Comparison of ENCODE assay signal across 8 cellular contexts in the genomic region with DNA sequence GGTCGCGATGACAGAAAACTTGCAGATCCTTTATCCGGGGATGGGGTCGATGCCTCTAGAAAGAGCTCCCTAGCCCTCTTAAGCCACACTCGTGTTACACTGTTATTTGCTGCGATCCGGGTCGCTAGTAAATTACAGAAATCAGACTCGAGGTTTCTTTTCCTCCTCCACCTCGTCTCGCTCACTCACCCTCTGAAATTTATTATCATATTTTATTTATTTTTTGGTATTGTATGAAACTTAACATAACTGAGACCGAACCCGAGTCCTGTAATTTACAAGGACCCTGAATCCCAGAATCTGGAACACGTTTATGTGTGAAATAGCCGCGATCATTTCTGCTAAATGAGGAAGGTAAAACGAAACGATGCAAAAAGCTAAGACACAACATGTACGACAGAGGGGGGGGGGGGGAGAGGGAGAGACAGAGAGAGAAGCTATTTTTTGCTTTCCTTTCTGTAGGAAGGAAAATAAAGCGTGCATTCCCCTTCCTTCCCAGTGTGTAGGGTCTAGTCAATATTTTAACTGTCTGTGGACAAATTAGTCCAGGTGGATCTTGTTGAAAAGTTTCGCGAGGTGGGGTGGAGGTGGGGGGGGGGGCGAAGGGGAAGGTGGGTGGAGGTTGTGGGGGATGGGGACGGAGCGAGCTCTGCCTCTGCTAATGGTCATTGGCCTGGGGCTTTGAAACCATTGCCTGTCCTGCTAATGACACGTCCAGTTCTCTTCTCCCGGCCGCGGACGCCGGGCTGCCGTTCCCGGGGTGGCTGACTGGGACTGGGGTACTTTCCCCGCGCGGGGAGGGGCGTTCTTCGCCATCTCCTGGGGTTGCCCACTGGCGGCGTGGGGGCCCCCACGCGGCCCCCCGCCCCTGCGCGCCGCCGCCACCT. TPM values are rescaled to one million over a fixed set of nuclear protein-coding genes. Genes with fewer than 3 reads are reported as not detected.
A peak's percentile ranks its signal among the peaks of the same experiment; 100 is the strongest.
DNase-seq lines count a peak whose midpoint lies in the region; ATAC-seq and TF ChIP-seq lines count a peak whose summit lies in the region.

No MANE protein-coding gene starts in this region.

- peaks cover 28% of the 10 kb centered on the region for H3K4me1 Mint-ChIP-seq in CD14-positive monocyte

- no peak for TF ChIP-seq CTCF in CD14-positive monocyte (IDR thresholded peaks at IDR 0.05)

- H3K27me3 Mint-ChIP-seq in CD14-positive monocyte (ENCODE audit: low read depth in 3 of 3), result peaks cover 0 to 6% (median 4%) of the 10 kb centered on the region in 3 donors

- ATAC-seq in HG02885 (IDR thresholded peaks at IDR 0.05; ENCODE audit: poor library complexity, unreplicated experiment) (peak; percentile 6), left ventricle myocardium superior (peak; percentile 3), HG03469 (IDR thresholded peaks at IDR 0.05; ENCODE audit: unreplicated experiment) (no peak), GM18858 (IDR thresholded peaks at IDR 0.05; ENCODE audit: unreplicated experiment) (no peak)

- peaks cover 3 to 15% of the 10 kb centered on the region in 2 donors for H3K36me3 Mint-ChIP-seq in CD14-positive monocyte

- intact Hi-C loops in CD14-positive monocyte (cut with micrococcal nuclease) (loop anchor here in 1 of 2 donors (5.0 kb wide), 1 partner anchor 92 kb away; no protein-coding TSS in a partner anchor), left ventricle myocardium superior (cut with micrococcal nuclease) (loop anchor here (10.0 kb wide), 1 partner anchor 100 kb away; no protein-coding TSS in a partner anchor)

- DNase-seq in CD14-positive monocyte (ENCODE audit: low spot score) (peak; percentile 48), SW 1271 (lab: John Stamatoyannopoulos, UW) (peak; percentile 21 to 69), amniotic epithelial cell (ENCODE audit: low read depth) (peak; percentile 57), left ventricle myocardium superior (peak; percentile 66), pons (ENCODE audit: low spot score) (peak; percentile 75)

- H3K9me3 Mint-ChIP-seq in CD14-positive monocyte, result no peaks in the 10 kb centered on the region

- H3K27ac Mint-ChIP-seq in CD14-positive monocyte, result peak overlapping the region; percentile 83 to 91 (median 87)

- H3K4me3 Mint-ChIP-seq in CD14-positive monocyte, result peak overlapping the region; percentile 97 to 98

RNA-seq across cellular contexts. Expression of gene BBX, which starts 1.7 kb away (rescaled TPM):
- polyA plus RNA-seq in CD14-positive monocyte, result 10 to 100 TPM; 16.6 to 25.1 TPM
- total RNA-seq in left ventricle myocardium superior, result 43.8 TPM

Comparison
In these comparisons a context has a peak if more than half of its experiments do, and no peak if none do; other contexts are left out.
1. ATAC-seq: peak in HG02885 (single experiment) and left ventricle myocardium superior (single experiment); none in HG03469 (single experiment) and GM18858 (single experiment).
2. Peak in every context shown above with its lines, with median percentiles within 50 percentile points of each other: DNase-seq.